11 cellular contexts compared by ENCODE assay signal in the genomic region with DNA sequence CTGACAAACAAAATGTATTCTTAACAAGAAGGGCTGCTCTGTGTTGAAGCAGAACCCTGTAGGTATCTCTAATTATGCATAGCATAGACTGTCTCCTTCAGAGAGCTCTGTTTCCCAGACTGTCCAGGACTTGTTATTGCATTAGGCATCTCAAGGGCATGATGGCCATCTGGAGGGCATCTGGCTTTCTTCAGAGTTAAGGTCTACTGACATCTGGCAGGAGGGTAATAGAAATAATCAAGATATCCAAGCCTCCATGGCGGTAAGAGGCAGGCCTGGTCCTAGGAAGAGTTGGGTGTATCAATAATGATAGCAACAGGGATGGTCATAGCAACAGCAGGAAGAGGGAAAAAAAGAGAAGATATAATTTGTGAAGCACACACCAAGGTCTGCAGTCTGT.
"Had no signal": no experiment of that assay in that cellular context is flagged by ENCODE, and none has a peak within 500 bp of the region (broad histone marks: within the 10 kb centered on the region; RNA-seq: fewer than 3 reads in every experiment).

No MANE protein-coding gene starts in this region.

- H3K4me3 ChIP-seq: hepatocyte, lower lobe of right lung, prostate gland, skin epidermis had no signal

- ATAC-seq: activated CD4-positive, CD25-positive, alpha-beta regulatory T cell treated with anti-CD3 and anti-CD28 coated beads, Interleukin-2, amount 50 U/mL, for 24 hours; lower lobe of right lung had no signal

- DNase-seq: activated naive CD4-positive, alpha-beta T cell; activated naive CD8-positive, alpha-beta T cell treated with anti-CD3 and anti-CD28 coated beads, Interleukin-2, amount 10 ng/mL, durations not matched to agents 7 days and 5 days; anterior cingulate cortex; lower lobe of right lung; stimulated activated CD4-positive, alpha-beta T cell treated with anti-CD3 and anti-CD28 coated beads, Interleukin-4, amount 100 ng/mL, for 24 hours; stimulated activated naive CD4-positive, alpha-beta T cell; T-helper 1 cell had no signal
